8 cellular contexts compared by ENCODE assay signal in the genomic region with DNA sequence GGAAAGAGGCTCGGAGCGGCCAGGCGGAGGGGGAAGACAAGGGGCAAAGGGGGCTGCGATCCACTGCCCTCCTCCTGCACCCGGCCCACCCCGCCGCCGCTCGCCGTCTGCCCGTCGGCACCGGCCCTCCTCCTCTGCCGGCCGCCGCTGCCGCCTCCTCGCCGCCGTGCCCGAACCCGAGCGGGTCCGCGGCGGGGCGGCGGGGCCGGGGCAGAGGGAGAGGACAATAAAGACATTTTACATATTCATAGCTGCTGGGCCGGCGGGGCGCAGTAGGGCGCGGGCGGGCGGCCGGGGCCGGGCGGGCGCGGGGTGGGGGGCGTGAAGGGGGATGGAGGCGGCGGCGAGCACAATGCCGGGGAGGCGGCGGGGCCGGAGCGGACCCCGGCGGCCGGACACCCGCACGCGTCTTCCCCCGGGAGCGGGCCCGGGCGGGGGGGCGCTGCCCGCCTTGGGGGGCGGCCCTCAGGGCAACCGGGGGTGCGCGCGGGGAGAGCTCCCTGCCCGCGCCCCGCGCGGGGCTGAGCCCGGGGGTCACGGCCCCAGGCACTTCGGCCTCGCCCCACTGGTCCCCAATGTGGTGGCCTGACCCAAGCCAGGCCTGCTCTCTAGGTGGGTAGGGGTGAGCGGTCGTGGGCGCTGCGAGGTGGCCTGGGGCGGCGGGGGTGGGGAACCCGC. TPM values are rescaled to one million over a fixed set of nuclear protein-coding genes. Genes with fewer than 3 reads are reported as not detected.
DNase-seq lines count a peak whose midpoint lies in the region; ATAC-seq and TF ChIP-seq lines count a peak whose summit lies in the region.

No MANE protein-coding gene starts in this region.

- no peaks in the 10 kb centered on the region for H3K36me3 ChIP-seq in esophagus (ENCODE audit: control insufficient read depth in 2 of 2, insufficient read depth in 2 of 2, low read length in 1 of 2)

- peak overlapping the region; percentile 99 for H3K4me3 Mint-ChIP-seq in neural crest cell

- H3K9me3 Mint-ChIP-seq in neural crest cell: peaks cover 6% of the 10 kb centered on the region

- H3K27ac Mint-ChIP-seq in neural crest cell (ENCODE audit: unreplicated experiment): peak overlapping the region; percentile 91

- H3K4me1 ChIP-seq in esophagus (ENCODE audit: control insufficient read depth in 2 of 2, insufficient read depth in 2 of 2, low read length in 1 of 2): no peaks in the 10 kb centered on the region

- DNase-seq in AG09309 (ENCODE audit: low read depth) (no peak), T-helper 9 cell (peak; percentile 31), neural crest cell (ENCODE audit: low read depth, low spot score) (peak; percentile 49), AG08395 (ENCODE audit: low spot score) (no peak), NCI-H524 treated with DMSO at 0.1 percent for 48 hours (lab: John Stamatoyannopoulos, UW) (no peak)

- H3K27me3 Mint-ChIP-seq in neural crest cell (ENCODE audit: low read depth): peaks cover 7% of the 10 kb centered on the region

- no peaks in the 10 kb centered on the region for H3K36me3 Mint-ChIP-seq in neural crest cell (ENCODE audit: low read depth)

- no peaks in the 10 kb centered on the region for H3K27me3 ChIP-seq in esophagus (ENCODE audit: control insufficient read depth in 1 of 2, insufficient read depth in 2 of 2, low read length in 2 of 2)

- H3K4me3 ChIP-seq in AG09309 (ENCODE audit: control insufficient read depth, low read depth, low read length): peak overlapping the region; percentile 90
- peak overlapping the region; percentile 72 to 87 for H3K4me3 ChIP-seq in esophagus (ENCODE audit: low read depth in 1 of 2, low read length in 2 of 2)

- H3K9me3 ChIP-seq in esophagus (ENCODE audit: control insufficient read depth in 2 of 2, insufficient read depth in 1 of 2, low read depth in 1 of 2, low read length in 1 of 2): no peaks in the 10 kb centered on the region

- peak overlapping the region; percentile 91 to 95 for H3K27ac ChIP-seq in esophagus (ENCODE audit: low read depth in 2 of 2, low read length in 1 of 2)

- 0 to 1% methylated on average over 8 to 83 of the region's 83 CpGs for WGBS in esophagus, 2 donors

- ATAC-seq in GM18868 (IDR thresholded peaks at IDR 0.05; ENCODE audit: unreplicated experiment): peak; percentile 0
- ATAC-seq in HG03108 (IDR thresholded peaks at IDR 0.05; ENCODE audit: unreplicated experiment): peak; percentile 1

- H3K4me1 Mint-ChIP-seq in neural crest cell: peaks cover 53% of the 10 kb centered on the region

- TF ChIP-seq CTCF in AG09309 (IDR thresholded peaks at IDR 0.05; ENCODE audit: control insufficient read depth, insufficient read depth, low read depth, low read length, missing control alignments): no peak
- no peak for TF ChIP-seq CTCF in neural crest cell (conservative IDR thresholded peaks at IDR 0.05)

RNA-seq across cellular contexts. Expression of a gene that starts 0.6 kb away (rescaled TPM):
- 1 to 10 TPM; 1.3 to 1.5 TPM for polyA plus RNA-seq in esophagus
- total RNA-seq in neural crest cell: 40.1 and 52.6 TPM in 2 replicates

Comparison
In these comparisons a context has a peak if more than half of its experiments do, and no peak if none do; other contexts are left out.
1. DNase-seq: peak in T-helper 9 cell (single experiment) and neural crest cell (single experiment); none in AG09309 (single experiment), AG08395 (single experiment) and NCI-H524 treated with DMSO at 0.1 percent for 48 hours (single experiment).